Comparison of ENCODE assay signal across 17 cellular contexts in genomic region chr3:57733790-57734189, GRCh38. TPM values are rescaled to one million over a fixed set of nuclear protein-coding genes. Genes with fewer than 3 reads are reported as not detected.
DNase-seq lines count a peak whose midpoint lies in the region; ATAC-seq and TF ChIP-seq lines count a peak whose summit lies in the region.
"Had no signal": no experiment of that assay in that cellular context is flagged by ENCODE, and none has a peak within 500 bp of the region (broad histone marks: within the 10 kb centered on the region; RNA-seq: fewer than 3 reads in every experiment).

No MANE protein-coding gene starts in this region.

- H3K27me3 Mint-ChIP-seq in WTC11 (ENCODE audit: low read depth), result no peaks in the 10 kb centered on the region

- H3K27ac Mint-ChIP-seq in WTC11, result peak overlapping the region; percentile 36; the same call in 1 of the 2 replicates
- H3K27ac Mint-ChIP-seq: CD14-positive monocyte, HFFc6 had no signal

- H3K36me3 Mint-ChIP-seq in WTC11, result no peaks in the 10 kb centered on the region
- H3K36me3 Mint-ChIP-seq: CD14-positive monocyte had no signal

- POLR2A ChIA-PET in WTC11 (lab: Charles Lee), result no interaction called here

- peak; percentile 19 for DNase-seq in AG08396 (ENCODE audit: low spot score)
- DNase-seq in HCEC 1CT, result peak; percentile 7
- DNase-seq in WTC11 (ENCODE audit: low spot score), result no peak
- DNase-seq in kidney tubule cell (ENCODE audit: low spot score), result peak; percentile 51
- no peak for DNase-seq in activated CD4-positive, CD25-positive, alpha-beta regulatory T cell (lab: John Stamatoyannopoulos, UW)
- DNase-seq in NCI-H1436 treated with DMSO at 0.1 percent for 48 hours (lab: John Stamatoyannopoulos, UW), result no peak
- DNase-seq in SK-N-DZ (ENCODE audit: low spot score), result no peak
- DNase-seq: Calu3, GOT3, HFFc6, KG1, NCI-H1092 treated with DMSO at 0.1 percent for 48 hours, NCI-H1694 treated with DMSO at 0.1 percent for 48 hours, NCI-H2171, NCI-H510A treated with DMSO at 0.1 percent for 48 hours had no signal

- H3K4me1 Mint-ChIP-seq in WTC11, result no peaks in the 10 kb centered on the region

- H3K4me3 Mint-ChIP-seq in WTC11, result no peak overlapping the region
- H3K4me3 Mint-ChIP-seq: CD14-positive monocyte, HFFc6 had no signal

- no peaks in the 10 kb centered on the region for H3K9me3 Mint-ChIP-seq in WTC11
- H3K9me3 Mint-ChIP-seq: HFFc6 had no signal

- no peak for ATAC-seq in WTC11
- no peak for ATAC-seq in HG02884 (IDR thresholded peaks at IDR 0.05; ENCODE audit: unreplicated experiment)

- CTCF ChIA-PET in WTC11 (lab: Charles Lee), result no interaction called here

- no peak for TF ChIP-seq CTCF in WTC11 (IDR thresholded peaks at IDR 0.05)

TF ChIP-seq in WTC11, 78 proteins besides CTCF, POLR2A, EP300 and RAD21:
- TF ChIP-seq ATF2 (CRISPR knock-in tag; IDR thresholded peaks at IDR 0.05; ENCODE audit: borderline replicate concordance, low read depth) (no peak), HMGA2 (CRISPR knock-in tag; IDR thresholded peaks at IDR 0.05) (no peak), ZNF232 (CRISPR knock-in tag; IDR thresholded peaks at IDR 0.05) (no peak), NFE2L1 (CRISPR knock-in tag; IDR thresholded peaks at IDR 0.05) (no peak), CBFB (CRISPR knock-in tag; IDR thresholded peaks at IDR 0.05; ENCODE audit: low read depth) (no peak), ZNF396 (CRISPR knock-in tag; IDR thresholded peaks at IDR 0.05; ENCODE audit: borderline replicate concordance) (no peak), FOXP1 (CRISPR knock-in tag; IDR thresholded peaks at IDR 0.05; ENCODE audit: borderline replicate concordance) (no peak), MAX (CRISPR knock-in tag; IDR thresholded peaks at IDR 0.05) (no peak), RORB (CRISPR knock-in tag; IDR thresholded peaks at IDR 0.05) (no peak), TEAD1 (CRISPR knock-in tag; IDR thresholded peaks at IDR 0.05) (no peak), NFYB (CRISPR knock-in tag; conservative IDR thresholded peaks at IDR 0.05; ENCODE audit: low read depth) (no peak), PRRX2 (CRISPR knock-in tag; IDR thresholded peaks at IDR 0.05) (no peak)
- TF ChIP-seq, protein P1, sequence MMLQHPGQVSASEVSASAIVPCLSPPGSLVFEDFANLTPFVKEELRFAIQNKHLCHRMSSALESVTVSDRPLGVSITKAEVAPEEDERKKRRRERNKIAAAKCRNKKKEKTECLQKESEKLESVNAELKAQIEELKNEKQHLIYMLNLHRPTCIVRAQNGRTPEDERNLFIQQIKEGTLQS (CRISPR knock-in tag; conservative IDR thresholded peaks at IDR 0.05), result no peak
- TF ChIP-seq, protein P2, sequence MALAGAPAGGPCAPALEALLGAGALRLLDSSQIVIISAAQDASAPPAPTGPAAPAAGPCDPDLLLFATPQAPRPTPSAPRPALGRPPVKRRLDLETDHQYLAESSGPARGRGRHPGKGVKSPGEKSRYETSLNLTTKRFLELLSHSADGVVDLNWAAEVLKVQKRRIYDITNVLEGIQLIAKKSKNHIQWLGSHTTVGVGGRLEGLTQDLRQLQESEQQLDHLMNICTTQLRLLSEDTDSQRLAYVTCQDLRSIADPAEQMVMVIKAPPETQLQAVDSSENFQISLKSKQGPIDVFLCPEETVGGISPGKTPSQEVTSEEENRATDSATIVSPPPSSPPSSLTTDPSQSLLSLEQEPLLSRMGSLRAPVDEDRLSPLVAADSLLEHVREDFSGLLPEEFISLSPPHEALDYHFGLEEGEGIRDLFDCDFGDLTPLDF (CRISPR knock-in tag; IDR thresholded peaks at IDR 0.05), result no peak
- TF ChIP-seq, protein P3, sequence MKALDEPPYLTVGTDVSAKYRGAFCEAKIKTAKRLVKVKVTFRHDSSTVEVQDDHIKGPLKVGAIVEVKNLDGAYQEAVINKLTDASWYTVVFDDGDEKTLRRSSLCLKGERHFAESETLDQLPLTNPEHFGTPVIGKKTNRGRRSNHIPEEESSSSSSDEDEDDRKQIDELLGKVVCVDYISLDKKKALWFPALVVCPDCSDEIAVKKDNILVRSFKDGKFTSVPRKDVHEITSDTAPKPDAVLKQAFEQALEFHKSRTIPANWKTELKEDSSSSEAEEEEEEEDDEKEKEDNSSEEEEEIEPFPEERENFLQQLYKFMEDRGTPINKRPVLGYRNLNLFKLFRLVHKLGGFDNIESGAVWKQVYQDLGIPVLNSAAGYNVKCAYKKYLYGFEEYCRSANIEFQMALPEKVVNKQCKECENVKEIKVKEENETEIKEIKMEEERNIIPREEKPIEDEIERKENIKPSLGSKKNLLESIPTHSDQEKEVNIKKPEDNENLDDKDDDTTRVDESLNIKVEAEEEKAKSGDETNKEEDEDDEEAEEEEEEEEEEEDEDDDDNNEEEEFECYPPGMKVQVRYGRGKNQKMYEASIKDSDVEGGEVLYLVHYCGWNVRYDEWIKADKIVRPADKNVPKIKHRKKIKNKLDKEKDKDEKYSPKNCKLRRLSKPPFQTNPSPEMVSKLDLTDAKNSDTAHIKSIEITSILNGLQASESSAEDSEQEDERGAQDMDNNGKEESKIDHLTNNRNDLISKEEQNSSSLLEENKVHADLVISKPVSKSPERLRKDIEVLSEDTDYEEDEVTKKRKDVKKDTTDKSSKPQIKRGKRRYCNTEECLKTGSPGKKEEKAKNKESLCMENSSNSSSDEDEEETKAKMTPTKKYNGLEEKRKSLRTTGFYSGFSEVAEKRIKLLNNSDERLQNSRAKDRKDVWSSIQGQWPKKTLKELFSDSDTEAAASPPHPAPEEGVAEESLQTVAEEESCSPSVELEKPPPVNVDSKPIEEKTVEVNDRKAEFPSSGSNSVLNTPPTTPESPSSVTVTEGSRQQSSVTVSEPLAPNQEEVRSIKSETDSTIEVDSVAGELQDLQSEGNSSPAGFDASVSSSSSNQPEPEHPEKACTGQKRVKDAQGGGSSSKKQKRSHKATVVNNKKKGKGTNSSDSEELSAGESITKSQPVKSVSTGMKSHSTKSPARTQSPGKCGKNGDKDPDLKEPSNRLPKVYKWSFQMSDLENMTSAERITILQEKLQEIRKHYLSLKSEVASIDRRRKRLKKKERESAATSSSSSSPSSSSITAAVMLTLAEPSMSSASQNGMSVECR (CRISPR knock-in tag; IDR thresholded peaks at IDR 0.05; ENCODE audit: borderline replicate concordance), result no peak

RNA-seq across cellular contexts. Expression of gene SLMAP, which starts 22.3 kb away (rescaled TPM):
- 75.5 to 79.5 TPM (median 78.3 TPM) in 3 replicates for total RNA-seq in WTC11 (2021)
- polyA plus RNA-seq in SK-N-DZ (2014; cell fraction: cytosol; rRNA removed), result 20.1 and 26.6 TPM in 2 replicates
- polyA plus RNA-seq in SK-N-DZ (2014; cell fraction: nucleus; rRNA removed), result 15.9 and 21.9 TPM in 2 replicates

RNA-seq across cellular contexts. Expression of gene DENND6A, which starts 40.9 kb away (rescaled TPM):
- total RNA-seq in WTC11 (2021), result 12.4 to 15.1 TPM (median 13.9 TPM) in 3 replicates
- polyA plus RNA-seq in SK-N-DZ (2014; cell fraction: cytosol; rRNA removed), result 11.2 and 13.1 TPM in 2 replicates
- 9.3 and 13.9 TPM in 2 replicates for polyA plus RNA-seq in SK-N-DZ (2014; cell fraction: nucleus; rRNA removed)

Comparison
In these comparisons a context has a peak if more than half of its experiments do, and no peak if none do; other contexts are left out.
1. DNase-seq: peak in AG08396 (single experiment), HCEC 1CT (single experiment) and kidney tubule cell (single experiment); none in WTC11 (single experiment), activated CD4-positive, CD25-positive, alpha-beta regulatory T cell (0 of 4), NCI-H1436 treated with DMSO at 0.1 percent for 48 hours (single experiment) and SK-N-DZ (single experiment).